Comparison of ENCODE assay signal across 8 cellular contexts in the genomic region with DNA sequence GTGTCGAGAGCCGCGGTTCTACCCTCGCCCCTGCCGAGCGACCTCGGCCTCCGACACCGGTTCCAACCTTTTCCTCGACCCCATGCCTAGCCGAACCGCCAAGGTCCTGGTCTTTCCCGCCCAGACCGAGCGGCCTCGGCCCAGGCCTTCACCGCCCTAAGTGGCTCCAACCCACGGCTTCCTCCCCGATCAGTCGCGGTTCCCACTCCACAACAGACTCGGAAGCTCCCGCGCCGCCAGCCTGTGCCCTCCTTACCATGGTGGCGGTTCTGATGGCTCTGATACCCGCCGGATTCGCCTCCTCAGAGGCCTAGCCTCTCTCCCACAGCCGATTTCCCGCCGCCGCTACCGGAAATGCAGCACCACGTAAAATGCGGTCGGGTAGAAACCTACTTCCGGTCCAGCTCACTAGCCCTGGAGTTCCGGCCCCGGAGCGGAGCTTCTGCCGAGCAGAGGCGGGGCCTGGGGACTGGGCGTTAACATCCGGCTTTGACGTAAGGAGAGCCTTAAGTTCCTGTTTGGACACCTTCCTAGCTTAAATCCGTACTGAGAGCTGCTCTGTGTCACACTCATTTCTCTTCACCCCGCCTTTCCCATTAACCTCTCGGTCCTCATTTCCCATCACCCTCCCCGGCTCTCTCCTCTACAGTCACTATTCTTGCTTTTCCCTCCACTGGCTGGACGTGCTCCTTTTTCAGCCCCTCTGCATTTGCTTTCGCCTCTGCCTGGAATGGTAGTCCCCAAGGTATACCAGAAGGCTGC. TPM values are rescaled to one million over a fixed set of nuclear protein-coding genes. Genes with fewer than 3 reads are reported as not detected.
A peak's percentile ranks its signal among the peaks of the same experiment; 100 is the strongest.
DNase-seq lines count a peak whose midpoint lies in the region; ATAC-seq and TF ChIP-seq lines count a peak whose summit lies in the region.

A gene (minus strand): TSS at position 358 of the 762 bp plus-strand sequence. CDS start 99 bp downstream, at position 259.

- peaks cover 10% of the 10 kb centered on the region for H3K4me1 ChIP-seq in upper lobe of right lung

- no peaks in the 10 kb centered on the region for H3K27me3 ChIP-seq in upper lobe of right lung

- peak within 1 kb of the TSS; percentile 91 for H3K27ac ChIP-seq in upper lobe of right lung

- H3K4me3 ChIP-seq in upper lobe of right lung = peak within 1 kb of the TSS; percentile 80

- H3K36me3 ChIP-seq in upper lobe of right lung = peaks cover 29% of the 10 kb centered on the region

- intact Hi-C loops in T-helper 1 cell treated with Interleukin-12 subunit alpha and Interleukin-12 subunit beta and Interleukin-4 antibody, amounts not matched to agents 30 ng/mL and 1 ng/mL, for 36 hours (cut with micrococcal nuclease) = loop anchor here (1.0 to 10.0 kb wide), 12 partner anchors 18 to 1352 kb away; a partner anchor contains a TSS
- intact Hi-C loops in left cardiac atrium (cut with DNase I) = no loop called here
- intact Hi-C loops in posterior vena cava (cut with DNase I) = no loop called here
- intact Hi-C loops in upper lobe of right lung (cut with DNase I) = no loop called here

- no peaks in the 10 kb centered on the region for H3K9me3 ChIP-seq in upper lobe of right lung

- DNase-seq in GM13976 (ENCODE audit: low spot score) (peak; percentile 97), NCI-H146 treated with DMSO at 0.1 percent for 48 hours (lab: John Stamatoyannopoulos, UW; ENCODE audit: unreplicated experiment) (peak; percentile 98), amniotic epithelial cell (ENCODE audit: low read depth) (peak; percentile 99), left cardiac atrium (peak; percentile 96), posterior vena cava (ENCODE audit: low spot score) (peak; percentile 99), upper lobe of right lung (peak; percentile 97)

- no peak for TF ChIP-seq CTCF in GM13976 (IDR thresholded peaks at IDR 0.05; ENCODE audit: borderline replicate concordance, control extremely low read depth, extremely low read depth, insufficient read depth, missing control alignments)
- TF ChIP-seq CTCF in upper lobe of right lung (IDR thresholded peaks at IDR 0.05) = no peak

- in situ Hi-C loops in GM13976 (cut with MboI; ENCODE audit: low sequenced_read_pairs, unreplicated experiment) = loop anchor here (25.0 kb wide), 1 partner anchor 258 kb away; no protein-coding TSS in a partner anchor

- ATAC-seq in HG02870 (IDR thresholded peaks at IDR 0.05; ENCODE audit: unreplicated experiment) (peak; percentile 96), left cardiac atrium (peak; percentile 99), upper lobe of right lung (peak; percentile 99)

RNA-seq across cellular contexts. Expression of the gene that starts here (rescaled TPM):
- total RNA-seq in T-helper 1 cell treated with Interleukin-12 subunit alpha and Interleukin-12 subunit beta and Interleukin-4 antibody, amounts not matched to agents 30 ng/mL and 1 ng/mL, for 36 hours = 325 and 338 TPM in 2 replicates
- total RNA-seq in left cardiac atrium (10 to 100 TPM; 49.5 to 79.4 TPM), posterior vena cava (100 to 1,000 TPM in 1 of 2 donors, 10 to 100 TPM in 1; 68.4 to 111 TPM), upper lobe of right lung (83.7 TPM)

Comparison
In these comparisons a context has a peak if more than half of its experiments do, and no peak if none do; other contexts are left out.
1. Peak in every context shown above with its lines: DNase-seq, ATAC-seq, H3K4me3 ChIP-seq and H3K27ac ChIP-seq.